Comparison of ENCODE assay signal across 19 cellular contexts in the genomic region with DNA sequence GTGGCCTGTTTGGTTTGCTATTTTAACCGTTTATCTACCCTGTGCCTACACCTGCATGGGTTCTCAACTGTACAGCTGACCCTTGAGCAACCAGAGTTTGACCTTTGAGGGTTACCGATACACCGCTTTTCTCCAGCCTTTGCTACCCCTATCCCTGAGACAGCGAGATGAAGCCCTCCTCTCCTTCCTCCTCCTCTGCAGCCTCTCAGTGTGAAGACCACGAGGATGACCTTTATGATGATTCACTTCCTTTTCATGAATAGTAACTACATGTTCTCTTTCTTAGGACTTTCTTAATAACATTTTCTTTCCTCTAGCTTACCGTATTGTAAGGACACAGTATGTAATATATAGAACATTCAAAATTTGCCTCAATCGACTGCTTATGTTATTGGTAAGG. TPM values are rescaled to one million over a fixed set of nuclear protein-coding genes. Genes with fewer than 3 reads are reported as not detected.
DNase-seq lines count a peak whose midpoint lies in the region; ATAC-seq and TF ChIP-seq lines count a peak whose summit lies in the region.
"Had no signal": no experiment of that assay in that cellular context is flagged by ENCODE, and none has a peak within 500 bp of the region (broad histone marks: within the 10 kb centered on the region; RNA-seq: fewer than 3 reads in every experiment).

No MANE protein-coding gene starts in this region.

- no peaks in the 10 kb centered on the region for H3K9me3 Mint-ChIP-seq in activated naive CD4-positive, alpha-beta T cell treated with anti-CD3 and anti-CD28 coated beads, Interleukin-2, amount 50 U/mL, for 72 hours
- H3K9me3 Mint-ChIP-seq in immature natural killer cell = no peaks in the 10 kb centered on the region
- H3K9me3 Mint-ChIP-seq: effector memory CD8-positive, alpha-beta T cell had no signal

- no peak for TF ChIP-seq CTCF in choroid plexus epithelial cell (conservative IDR thresholded peaks at IDR 0.05; ENCODE audit: low read depth, low read length)
- TF ChIP-seq CTCF in upper lobe of right lung (IDR thresholded peaks at IDR 0.05) = no peak

- H3K4me3 Mint-ChIP-seq in immature natural killer cell = peak overlapping the region in 1 of 5 donors; percentile 1
- H3K4me3 Mint-ChIP-seq: effector memory CD8-positive, alpha-beta T cell had no signal

- DNase-seq in activated naive CD4-positive, alpha-beta T cell treated with anti-CD3 and anti-CD28 coated beads, Interleukin-2, amount 50 U/mL, for 72 hours (ENCODE audit: low spot score in 2 of 2) = peak in 1 of 2 donors; percentile 13
- DNase-seq in activated naive CD4-positive, alpha-beta T cell (lab: John Stamatoyannopoulos, UW) = no peak
- DNase-seq in SK-MEL-5 (ENCODE audit: low read depth, low spot score) (peak; percentile 51), choroid plexus epithelial cell (ENCODE audit: low read depth) (peak; percentile 76), upper lobe of right lung (no peak), immature natural killer cell (no peak), right cardiac atrium (no peak)
- DNase-seq: activated CD8-positive, alpha-beta memory T cell treated with anti-CD3 and anti-CD28 coated beads, Interleukin-2, amount 50 U/mL, for 48 hours; DND-41; effector memory CD8-positive, alpha-beta T cell; glutamatergic neuron; GOT3; kidney glomerular epithelial cell; NCI-H345; psoas muscle; stimulated activated CD4-positive, alpha-beta T cell treated with anti-CD3 and anti-CD28 coated beads, Interleukin-1b, Interleukin-23, amount 100 ng/mL, for 48 hours; T1000 had no signal

- intact Hi-C loops in upper lobe of right lung (cut with DNase I) = no loop called here
- intact Hi-C loops in right cardiac atrium (cut with DNase I) = no loop called here

- H3K27me3 ChIP-seq in upper lobe of right lung = peaks cover 44% of the 10 kb centered on the region
- H3K27me3 ChIP-seq in right cardiac atrium (ENCODE audit: control insufficient read depth, insufficient read depth) = no peaks in the 10 kb centered on the region

- H3K4me3 ChIP-seq in choroid plexus epithelial cell (ENCODE audit: low read depth, low read length) (no peak overlapping the region), upper lobe of right lung (no peak overlapping the region), right cardiac atrium (ENCODE audit: low read length) (no peak overlapping the region)
- H3K4me3 ChIP-seq: psoas muscle had no signal

- in situ Hi-C loops in SK-MEL-5 (cut with HindIII; ENCODE audit: low pct_unique_long_range_greater_than_20kb, low sequenced_read_pairs) = no loop called here

- peaks cover 4% of the 10 kb centered on the region for H3K4me1 ChIP-seq in upper lobe of right lung
- H3K4me1 ChIP-seq in right cardiac atrium (ENCODE audit: control insufficient read depth, insufficient read depth, low read length) = no peaks in the 10 kb centered on the region
- H3K4me1 ChIP-seq: psoas muscle had no signal

- H3K9me3 ChIP-seq in upper lobe of right lung (no peaks in the 10 kb centered on the region), right cardiac atrium (ENCODE audit: control insufficient read depth, low read length) (no peaks in the 10 kb centered on the region)
- H3K9me3 ChIP-seq: psoas muscle had no signal

- H3K27me3 Mint-ChIP-seq in immature natural killer cell (ENCODE audit: low read depth in 3 of 3) = peaks cover 3 to 14% (median 5%) of the 10 kb centered on the region in 3 donors

- no peaks in the 10 kb centered on the region for H3K36me3 Mint-ChIP-seq in activated naive CD4-positive, alpha-beta T cell treated with anti-CD3 and anti-CD28 coated beads, Interleukin-2, amount 50 U/mL, for 72 hours
- H3K36me3 Mint-ChIP-seq in immature natural killer cell = no peaks in the 10 kb centered on the region

- peaks cover 14 to 18% of the 10 kb centered on the region in 2 donors for H3K4me1 Mint-ChIP-seq in immature natural killer cell

- H3K36me3 ChIP-seq in upper lobe of right lung = no peaks in the 10 kb centered on the region

- H3K27ac ChIP-seq in upper lobe of right lung (no peak overlapping the region), right cardiac atrium (ENCODE audit: low read length) (no peak overlapping the region)
- H3K27ac ChIP-seq: psoas muscle had no signal

- peak; percentile 46 to 88 for ATAC-seq in activated naive CD4-positive, alpha-beta T cell treated with anti-CD3 and anti-CD28 coated beads, Interleukin-2, amount 50 U/mL, for 72 hours
- ATAC-seq in upper lobe of right lung = peak; percentile 57
- ATAC-seq in GM18511 (IDR thresholded peaks at IDR 0.05; ENCODE audit: unreplicated experiment) = no peak
- ATAC-seq in right cardiac atrium = no peak
- ATAC-seq: effector memory CD8-positive, alpha-beta T cell; psoas muscle had no signal

- 61% methylated on average over 7 of the region's 7 CpGs for WGBS in right cardiac atrium

- H3K27ac Mint-ChIP-seq in activated naive CD4-positive, alpha-beta T cell treated with anti-CD3 and anti-CD28 coated beads, Interleukin-2, amount 50 U/mL, for 72 hours = peak overlapping the region in 1 of 2 donors; percentile 47
- H3K27ac Mint-ChIP-seq in immature natural killer cell = peak overlapping the region in 2 of 6 donors; percentile 12 to 70
- H3K27ac Mint-ChIP-seq: effector memory CD8-positive, alpha-beta T cell had no signal

RNA-seq across cellular contexts. Expression of a gene that starts 14.5 kb away (rescaled TPM):
- 100 to 1,000 TPM in 1 of 2 donors, 10 to 100 TPM in 1; 39.5 to 155 TPM for total RNA-seq in activated naive CD4-positive, alpha-beta T cell treated with anti-CD3 and anti-CD28 coated beads, Interleukin-2, amount 50 U/mL, for 72 hours
- 58.5 and 103 TPM in 2 replicates for total RNA-seq in SK-MEL-5 (2014; rRNA removed; shearing (Covaris generic))
- polyA plus RNA-seq in SK-MEL-5 (2015; cell fraction: cytosol; rRNA removed) = 104 and 118 TPM in 2 replicates
- 14.5 and 19.9 TPM in 2 replicates for polyA plus RNA-seq in SK-MEL-5 (2015; cell fraction: nucleus; rRNA removed)
- total RNA-seq in upper lobe of right lung = 88.8 TPM
- 10 to 100 TPM; 13.9 to 42.4 (median 24.8) TPM for polyA plus RNA-seq in immature natural killer cell
- total RNA-seq in right cardiac atrium = 100 to 1,000 TPM in 2 of 4 donors, 10 to 100 TPM in 2; 80.5 to 113 (median 94.2) TPM
- polyA plus RNA-seq in right cardiac atrium = 34.1 TPM

RNA-seq across cellular contexts. Expression of a gene that starts 56.0 kb away (rescaled TPM):
- 1 to 10 TPM in 1 of 2 donors, under 1 TPM in 1; 0.91 to 2.4 TPM for total RNA-seq in activated naive CD4-positive, alpha-beta T cell treated with anti-CD3 and anti-CD28 coated beads, Interleukin-2, amount 50 U/mL, for 72 hours
- not detected in 2 replicates for total RNA-seq in SK-MEL-5 (2014; rRNA removed; shearing (Covaris generic))
- not detected in 2 replicates for polyA plus RNA-seq in SK-MEL-5 (2015; cell fraction: cytosol; rRNA removed)
- not detected in 2 replicates for polyA plus RNA-seq in SK-MEL-5 (2015; cell fraction: nucleus; rRNA removed)
- total RNA-seq in upper lobe of right lung (2.6 TPM), right cardiac atrium (1 to 10 TPM in 2 of 4 donors, under 1 TPM in 2; 0.56 to 2.4 (median 1.2) TPM)
- polyA plus RNA-seq in immature natural killer cell (1 to 10 TPM in 1 of 3 donors, under 1 TPM in 1, not detected in 1; 0.53 to 1.7 TPM), right cardiac atrium (0.41 TPM)
- total RNA-seq: psoas muscle, RPMI7951 had no signal

Comparison
In these comparisons a context has a peak if more than half of its experiments do, and no peak if none do; other contexts are left out.
1. ATAC-seq: peak in activated naive CD4-positive, alpha-beta T cell treated with anti-CD3 and anti-CD28 coated beads, Interleukin-2, amount 50 U/mL, for 72 hours (2 of 2) and upper lobe of right lung (single experiment); none in GM18511 (single experiment) and right cardiac atrium (0 of 2).
2. DNase-seq: peak in SK-MEL-5 (single experiment) and choroid plexus epithelial cell (single experiment); none in activated naive CD4-positive, alpha-beta T cell (0 of 4), upper lobe of right lung (single experiment), immature natural killer cell (0 of 3) and right cardiac atrium (0 of 3).